Comparison of ENCODE assay signal across 1 cellular context in genomic region chr9:19551124-19551929, GRCh38.
TF ChIP-seq lines count a peak whose summit lies in the region.

No MANE protein-coding gene starts in this region.

TF ChIP-seq in GM23338, 12 proteins besides CTCF, POLR2A, EP300 and RAD21 (continued from another document):
- no peak for TF ChIP-seq ZNF462 (CRISPR knock-in tag; IDR thresholded peaks at IDR 0.05)
- TF ChIP-seq CREB1 (CRISPR knock-in tag; IDR thresholded peaks at IDR 0.05; ENCODE audit: low read depth), result no peak
- no peak for TF ChIP-seq STAT1 (IDR thresholded peaks at IDR 0.05; ENCODE audit: unreplicated experiment)
- TF ChIP-seq JUNB (IDR thresholded peaks at IDR 0.05; ENCODE audit: unreplicated experiment), result no peak
